9 cellular contexts compared by ENCODE assay signal in the genomic region with DNA sequence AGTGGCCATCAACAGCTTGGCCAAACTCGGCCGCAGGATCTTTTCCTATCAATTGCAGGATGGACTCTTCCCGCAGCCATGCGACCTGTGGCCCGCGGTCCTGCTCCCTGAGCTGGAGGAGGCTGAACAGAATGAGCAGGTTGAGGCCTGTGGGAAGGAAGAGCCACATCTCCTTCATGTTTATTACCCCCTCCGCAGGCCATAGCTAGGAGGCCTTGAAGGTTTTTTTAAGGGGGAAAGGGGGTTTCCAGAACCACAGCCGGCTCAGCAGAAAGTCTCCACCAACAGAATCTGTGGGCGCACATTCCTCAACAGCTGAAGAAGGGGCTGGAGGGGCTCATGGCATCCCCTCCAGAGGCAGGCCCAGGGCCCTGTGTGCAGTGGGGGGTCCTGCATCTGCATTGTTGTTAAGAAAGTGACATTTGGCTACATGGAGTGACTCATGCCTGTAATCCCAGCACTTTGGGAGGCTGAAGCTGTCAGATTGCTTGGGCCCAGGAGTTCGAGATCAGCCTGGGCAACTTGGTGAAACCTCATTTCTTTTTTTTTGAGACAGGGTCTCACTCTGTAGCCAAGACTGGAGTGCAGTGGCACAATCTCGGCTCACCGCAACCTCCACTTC. TPM values are rescaled to one million over a fixed set of nuclear protein-coding genes. Genes with fewer than 3 reads are reported as not detected.
DNase-seq lines count a peak whose midpoint lies in the region; ATAC-seq, FAIRE-seq and TF ChIP-seq lines count a peak whose summit lies in the region.
"Had no signal": no experiment of that assay in that cellular context is flagged by ENCODE, and none has a peak within 500 bp of the region (broad histone marks: within the 10 kb centered on the region; RNA-seq: fewer than 3 reads in every experiment).

No MANE protein-coding gene starts in this region.

- peaks cover 9 to 20% (median 14%) of the 10 kb centered on the region in 3 donors for H3K4me1 ChIP-seq in pancreas

- POLR2A ChIA-PET in GM10248 (lab: Yijun Ruan, JAX): interaction anchor here (0.7 kb wide), 1 partner anchor 170 kb away, joined by 3 read pairs; no protein-coding TSS in a partner anchor

- TF ChIP-seq CTCF in GM10248 (IDR thresholded peaks at IDR 0.05; ENCODE audit: control extremely low read depth, extremely low read depth, low read depth, missing control alignments) (no peak), coronary artery (IDR thresholded peaks at IDR 0.05) (no peak), pancreas (IDR thresholded peaks at IDR 0.05) (no peak)

- intact Hi-C loops in pancreas (cut with DNase I): no loop called here

- peak; percentile 14 for ATAC-seq in HG02973 (IDR thresholded peaks at IDR 0.05; ENCODE audit: unreplicated experiment)
- peak in 1 of 4 donors; percentile 7 for ATAC-seq in pancreas
- ATAC-seq in HG03442 (IDR thresholded peaks at IDR 0.05; ENCODE audit: unreplicated experiment): no peak
- no peak for ATAC-seq in GM21423 (IDR thresholded peaks at IDR 0.05; ENCODE audit: unreplicated experiment)

- no peaks in the 10 kb centered on the region for H3K27me3 ChIP-seq in pancreas

- no peak for FAIRE-seq in pancreas (lab: Jason Lieb, UNC)

- WGBS in pancreas, 2 donors: 50 to 55% methylated on average over 12 of the region's 12 CpGs

- H3K27ac ChIP-seq in coronary artery (no peak overlapping the region), pancreas (peak overlapping the region; percentile 50 to 80 (median 64))

- H3K4me3 ChIP-seq in coronary artery (peak overlapping the region; percentile 58), pancreas (peak overlapping the region; percentile 27 to 52 (median 38))

- no peaks in the 10 kb centered on the region for H3K9me3 ChIP-seq in pancreas

- H3K36me3 ChIP-seq in pancreas: no peaks in the 10 kb centered on the region

- CTCF ChIA-PET in GM10248 (lab: Yijun Ruan, JAX): interaction anchor here (1.1 to 1.6 kb wide), 4 partner anchors 9 to 64 kb away, joined by 3 to 7 read pairs (median 4); no protein-coding TSS in a partner anchor

- DNase-seq in GM10248 (ENCODE audit: extremely low spot score): peak; percentile 60
- no peak for DNase-seq in coronary artery (ENCODE audit: low spot score)
- no peak for DNase-seq in pancreas
- DNase-seq in DMS53 treated with DMSO at 0.1 percent for 48 hours (lab: John Stamatoyannopoulos, UW; ENCODE audit: unreplicated experiment): no peak
- no peak for DNase-seq in NCI-H187 treated with DMSO at 0.1 percent for 48 hours (lab: John Stamatoyannopoulos, UW)
- DNase-seq: OCI-M1 had no signal

RNA-seq across cellular contexts. Expression of a gene that starts 25.2 kb away (rescaled TPM):
- 10 to 100 TPM; 20.9 to 33.9 (median 24.5) TPM for total RNA-seq in pancreas
- polyA plus RNA-seq in pancreas: 10 to 100 TPM; 31.4 to 33.8 TPM

RNA-seq across cellular contexts. Expression of a gene that starts 55.7 kb away (rescaled TPM):
- 1 to 10 TPM in 4 of 6 donors, under 1 TPM in 2; 0.67 to 5.6 (median 1.6) TPM for total RNA-seq in pancreas
- 10 to 100 TPM in 1 of 2 donors, 1 to 10 TPM in 1; 2.9 to 28.6 TPM for polyA plus RNA-seq in pancreas

Comparison
In these comparisons a context has a peak if more than half of its experiments do, and no peak if none do; other contexts are left out.
1. H3K27ac ChIP-seq: peak in pancreas (4 of 4); none in coronary artery (0 of 2).